In genomic region chr15:92346063-92346462, GRCh38 we compare ENCODE assay signal across 9 cellular contexts. TPM values are rescaled to one million over a fixed set of nuclear protein-coding genes. Genes with fewer than 3 reads are reported as not detected.
"Had no signal": no experiment of that assay in that cellular context is flagged by ENCODE, and none has a peak within 500 bp of the region (broad histone marks: within the 10 kb centered on the region; RNA-seq: fewer than 3 reads in every experiment).

No MANE protein-coding gene starts in this region.

- H3K27ac Mint-ChIP-seq: HFFc6 had no signal

- H3K9ac ChIP-seq: GM23248 had no signal

- H3K4me1 ChIP-seq: HAP-1 had no signal

- H3K36me3 ChIP-seq: HAP-1 had no signal

- H3K4me3 Mint-ChIP-seq: HFFc6 had no signal

- H3K4me3 ChIP-seq: GM23248, HAP-1, K562 had no signal

- H3K27ac ChIP-seq: GM23248 had no signal

- DNase-seq: GM23248, GOT3, H7, HFFc6, IMR-90, KG1 had no signal

- H2AFZ ChIP-seq: GM23248 had no signal

RNA-seq across cellular contexts. Expression of gene ST8SIA2, which starts 47.6 kb away (rescaled TPM):
- total RNA-seq: GM23248, HT-29, IMR-90, K562 had no signal
- polyA plus RNA-seq: GM23248, IMR-90, K562 had no signal
